Comparison of ENCODE assay signal across 19 cellular contexts in the genomic region with DNA sequence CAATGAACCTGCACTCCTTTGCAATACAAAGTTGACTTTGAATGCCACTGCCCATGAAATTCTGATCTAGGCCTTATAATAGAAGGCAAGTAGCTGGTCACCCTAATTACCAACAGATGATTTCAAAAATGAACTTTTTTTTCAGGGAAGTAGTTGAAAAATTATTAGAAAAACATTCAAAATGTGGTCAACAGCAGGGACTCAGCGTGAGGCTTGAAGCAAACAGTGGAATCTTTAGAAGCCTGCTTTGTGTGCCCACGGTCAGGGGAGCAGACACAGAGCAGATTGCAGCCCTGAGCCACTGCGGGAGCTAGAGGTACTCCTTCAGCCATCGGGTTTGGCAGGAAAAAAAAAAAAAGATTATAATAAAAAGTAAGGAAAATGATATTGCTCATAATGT.
A peak's percentile ranks its signal among the peaks of the same experiment; 100 is the strongest.
DNase-seq lines count a peak whose midpoint lies in the region; ATAC-seq and TF ChIP-seq lines count a peak whose summit lies in the region.
"Had no signal": no experiment of that assay in that cellular context is flagged by ENCODE, and none has a peak within 500 bp of the region (broad histone marks: within the 10 kb centered on the region; RNA-seq: fewer than 3 reads in every experiment).

No MANE protein-coding gene starts in this region.

- H3K4me3 ChIP-seq in ACC112 (ENCODE audit: low read depth, low read length) (peak overlapping the region; percentile 56), osteoblast (ENCODE audit: insufficient read depth, low read length) (no peak overlapping the region)
- H3K4me3 ChIP-seq: BLaER1, GM23248, HAP-1 had no signal

- H4K20me1 ChIP-seq in osteoblast (ENCODE audit: insufficient read depth, low read length) = no peaks in the 10 kb centered on the region
- H4K20me1 ChIP-seq: BLaER1 had no signal

- no peaks in the 10 kb centered on the region for H3K79me2 ChIP-seq in ACC112 (ENCODE audit: control insufficient read depth, insufficient read depth, low read length, unreplicated experiment)
- no peaks in the 10 kb centered on the region for H3K79me2 ChIP-seq in osteoblast (ENCODE audit: insufficient read depth, low read length)

- CTCF ChIA-PET in CD4-positive, alpha-beta T cell (lab: Charles Lee) = no interaction called here

- H3K4me2 ChIP-seq in osteoblast (ENCODE audit: insufficient read depth, low read length) = peak overlapping the region; percentile 69
- H3K4me2 ChIP-seq: BLaER1 had no signal

- POLR2A ChIA-PET in CD4-positive, alpha-beta T cell (lab: Charles Lee) = no interaction called here

- DNase-seq in NCI-H69 (lab: John Stamatoyannopoulos, UW) (peak; percentile 45), brain pericyte (ENCODE audit: low read depth, low spot score) (peak; percentile 70), osteoblast (ENCODE audit: insufficient read length, low spot score, missing footprints) (no peak), SW 1271 (lab: John Stamatoyannopoulos, UW) (no peak)
- no peak for DNase-seq in CD4-positive, alpha-beta T cell
- DNase-seq: CD4-positive, CD25-positive, alpha-beta regulatory T cell; GM23248; HFFc6; NCI-H1092 treated with DMSO at 0.1 percent for 48 hours; NCI-H1436; NCI-H2029; NCI-H446 treated with DMSO at 0.1 percent for 48 hours; PC-3; T-cell had no signal

- no peak overlapping the region for H3K27ac ChIP-seq in ACC112 (ENCODE audit: low read depth, low read length)
- H3K27ac ChIP-seq in osteoblast (ENCODE audit: low read depth, low read length) = no peak overlapping the region
- no peak overlapping the region for H3K27ac ChIP-seq in CD4-positive, alpha-beta T cell (ENCODE audit: low read depth, low read length)
- H3K27ac ChIP-seq: BLaER1, GM23248 had no signal

- H3K27ac Mint-ChIP-seq in CD4-positive, alpha-beta T cell = no peak overlapping the region
- H3K27ac Mint-ChIP-seq: CD4-positive, CD25-positive, alpha-beta regulatory T cell; HFFc6; T-cell had no signal

- ATAC-seq in HG03159 (IDR thresholded peaks at IDR 0.05; ENCODE audit: unreplicated experiment) = no peak
- ATAC-seq in CD4-positive, alpha-beta T cell (ENCODE audit: poor library complexity) = no peak
- no peak for ATAC-seq in HG02840 (IDR thresholded peaks at IDR 0.05; ENCODE audit: low FRiP score, unreplicated experiment)
- ATAC-seq: PC-3, T-cell had no signal

- intact Hi-C loops in CD4-positive, alpha-beta T cell (cut with DNase I, micrococcal nuclease) = no loop called here

- no peaks in the 10 kb centered on the region for H3K4me1 ChIP-seq in ACC112 (ENCODE audit: control insufficient read depth, insufficient read depth, low read length, unreplicated experiment)
- peaks cover 4% of the 10 kb centered on the region for H3K4me1 ChIP-seq in osteoblast (ENCODE audit: insufficient read depth, low read length)
- H3K4me1 ChIP-seq: HAP-1 had no signal

- H3K27me3 Mint-ChIP-seq in CD4-positive, alpha-beta T cell = peaks cover 27% of the 10 kb centered on the region

- H3K36me3 Mint-ChIP-seq in CD4-positive, alpha-beta T cell (ENCODE audit: low read depth) = no peaks in the 10 kb centered on the region
- H3K36me3 Mint-ChIP-seq: CD4-positive, CD25-positive, alpha-beta regulatory T cell; T-cell had no signal

- no peak overlapping the region for H2AFZ ChIP-seq in ACC112 (ENCODE audit: low read length, unreplicated experiment)
- H2AFZ ChIP-seq in osteoblast (ENCODE audit: low read length) = peak overlapping the region; percentile 85
- H2AFZ ChIP-seq: GM23248 had no signal

- no peak overlapping the region for H3K4me3 Mint-ChIP-seq in CD4-positive, alpha-beta T cell
- H3K4me3 Mint-ChIP-seq: CD4-positive, CD25-positive, alpha-beta regulatory T cell; T-cell had no signal

- no peaks in the 10 kb centered on the region for H3K9me3 ChIP-seq in osteoblast (ENCODE audit: low read depth, low read length)
- no peaks in the 10 kb centered on the region for H3K9me3 ChIP-seq in CD4-positive, alpha-beta T cell (ENCODE audit: control insufficient read depth, low read length)
- H3K9me3 ChIP-seq: BLaER1, HAP-1 had no signal

- H3K4me1 Mint-ChIP-seq in CD4-positive, alpha-beta T cell (ENCODE audit: low read depth) = no peaks in the 10 kb centered on the region
- H3K4me1 Mint-ChIP-seq: CD4-positive, CD25-positive, alpha-beta regulatory T cell; T-cell had no signal

- TF ChIP-seq CTCF in osteoblast (IDR thresholded peaks at IDR 0.05; ENCODE audit: extremely low read depth, low read depth, low read length) = no peak
- no peak for TF ChIP-seq CTCF in CD4-positive, alpha-beta T cell (IDR thresholded peaks at IDR 0.05)

- H3K27me3 ChIP-seq in ACC112 (ENCODE audit: insufficient read depth, low read length) (peaks cover 10% of the 10 kb centered on the region), osteoblast (ENCODE audit: insufficient read depth, low read length) (no peaks in the 10 kb centered on the region)
- H3K27me3 ChIP-seq in CD4-positive, alpha-beta T cell (ENCODE audit: control insufficient read depth, insufficient read depth, low read length) = no peaks in the 10 kb centered on the region
- H3K27me3 ChIP-seq: BLaER1 had no signal

- H3K36me3 ChIP-seq in ACC112 (ENCODE audit: insufficient read depth, low read length) = no peaks in the 10 kb centered on the region
- no peaks in the 10 kb centered on the region for H3K36me3 ChIP-seq in osteoblast (ENCODE audit: insufficient read depth, low read length)
- H3K36me3 ChIP-seq: BLaER1, HAP-1 had no signal

- H3K9me3 Mint-ChIP-seq in CD4-positive, alpha-beta T cell = no peaks in the 10 kb centered on the region
- H3K9me3 Mint-ChIP-seq: T-cell had no signal

Comparison
In these comparisons a context has a peak if more than half of its experiments do, and no peak if none do; other contexts are left out.
1. DNase-seq: peak in NCI-H69 (single experiment) and brain pericyte (single experiment); none in osteoblast (single experiment), CD4-positive, alpha-beta T cell (0 of 10) and SW 1271 (0 of 2).